2 cellular contexts compared by ENCODE assay signal in the genomic region with DNA sequence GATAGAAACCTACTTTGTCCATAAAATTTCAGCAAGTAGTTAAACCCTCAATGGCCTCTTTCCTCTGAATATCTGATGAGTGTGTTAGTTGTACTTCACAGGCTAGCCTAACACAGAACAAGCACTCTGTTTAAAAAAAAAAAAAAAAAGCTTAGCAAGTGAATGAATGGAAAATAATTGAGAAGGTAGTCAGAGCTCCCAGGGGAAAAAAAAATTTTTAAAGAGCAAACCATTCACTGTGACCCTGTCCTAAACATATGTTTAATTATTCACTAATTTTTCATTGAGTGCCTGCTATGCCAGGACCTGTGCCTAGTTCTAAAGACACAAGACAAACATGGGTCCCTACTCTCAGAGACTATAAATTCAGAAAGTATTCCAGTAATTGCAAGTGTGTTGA.
TF ChIP-seq lines count a peak whose summit lies in the region.

No MANE protein-coding gene starts in this region.

TF ChIP-seq in liver, 16 proteins besides CTCF, POLR2A, EP300 and RAD21:
- TF ChIP-seq REST (IDR thresholded peaks at IDR 0.05): no peak
- TF ChIP-seq FOXA1 (IDR thresholded peaks at IDR 0.05): no peak
- TF ChIP-seq HNF4A (conservative IDR thresholded peaks at IDR 0.05): peak; percentile 9 to 17
- peak; percentile 21 for TF ChIP-seq SP1 (IDR thresholded peaks at IDR 0.05)
TF ChIP-seq in liver: peak in this region for 2.

TF ChIP-seq in HepG2, 621 proteins besides CTCF, POLR2A, EP300 and RAD21 (continued from another document):
- TF ChIP-seq, protein P1, sequence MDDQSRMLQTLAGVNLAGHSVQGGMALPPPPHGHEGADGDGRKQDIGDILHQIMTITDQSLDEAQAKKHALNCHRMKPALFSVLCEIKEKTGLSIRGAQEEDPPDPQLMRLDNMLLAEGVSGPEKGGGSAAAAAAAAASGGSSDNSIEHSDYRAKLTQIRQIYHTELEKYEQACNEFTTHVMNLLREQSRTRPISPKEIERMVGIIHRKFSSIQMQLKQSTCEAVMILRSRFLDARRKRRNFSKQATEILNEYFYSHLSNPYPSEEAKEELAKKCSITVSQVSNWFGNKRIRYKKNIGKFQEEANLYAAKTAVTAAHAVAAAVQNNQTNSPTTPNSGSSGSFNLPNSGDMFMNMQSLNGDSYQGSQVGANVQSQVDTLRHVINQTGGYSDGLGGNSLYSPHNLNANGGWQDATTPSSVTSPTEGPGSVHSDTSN (CRISPR knock-in tag; IDR thresholded peaks at IDR 0.05; ENCODE audit: borderline replicate concordance): no peak
- TF ChIP-seq SP2 (CRISPR knock-in tag; IDR thresholded peaks at IDR 0.05) (no peak), ZNF781 (CRISPR knock-in tag; IDR thresholded peaks at IDR 0.05; ENCODE audit: borderline replicate concordance, not compliant biosample characterization) (no peak)
